ENCODE assay signal across 10 cellular contexts in the genomic region with DNA sequence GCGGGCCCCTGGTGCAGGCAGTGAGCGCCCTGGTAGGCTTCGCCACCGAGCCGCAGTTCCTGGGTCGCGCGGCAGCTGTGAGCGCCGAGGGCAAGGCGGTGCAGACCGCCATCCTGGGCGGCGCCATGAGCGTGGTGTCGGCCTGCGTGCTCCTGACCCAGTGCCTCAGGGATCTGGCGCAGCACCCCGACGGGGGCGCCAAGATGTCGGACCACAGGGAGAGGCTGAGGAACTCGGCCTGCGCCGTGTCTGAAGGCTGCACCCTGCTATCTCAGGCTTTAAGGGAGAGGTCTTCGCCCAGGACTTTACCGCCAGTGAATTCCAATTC. TPM values are rescaled to one million over a fixed set of nuclear protein-coding genes. Genes with fewer than 3 reads are reported as not detected.
A peak's percentile ranks its signal among the peaks of the same experiment; 100 is the strongest.
DNase-seq lines count a peak whose midpoint lies in the region; ATAC-seq and TF ChIP-seq lines count a peak whose summit lies in the region.
"Had no signal": no experiment of that assay in that cellular context is flagged by ENCODE, and none has a peak within 500 bp of the region (broad histone marks: within the 10 kb centered on the region; RNA-seq: fewer than 3 reads in every experiment).

No MANE protein-coding gene starts in this region.

- intact Hi-C loops in activated naive CD4-positive, alpha-beta T cell treated with anti-CD3 and anti-CD28 coated beads for 36 hours (cut with micrococcal nuclease): loop anchor here (5.0 kb wide), 2 partner anchors 1031 to 1044 kb away; a partner anchor contains a TSS
- intact Hi-C loops in ascending aorta (cut with DNase I): loop anchor here (10.0 kb wide), 1 partner anchor 848 kb away; a partner anchor contains a TSS

- ATAC-seq in activated naive CD4-positive, alpha-beta T cell treated with anti-CD3 and anti-CD28 coated beads, Interleukin-2, amount 50 U/mL, for 72 hours: no peak
- ATAC-seq in thoracic aorta (ENCODE audit: insufficient number of reproducible peaks, low FRiP score, low read depth) (no peak), GM21528 (IDR thresholded peaks at IDR 0.05; ENCODE audit: low FRiP score, unreplicated experiment) (no peak), HG02973 (IDR thresholded peaks at IDR 0.05; ENCODE audit: unreplicated experiment) (no peak), GM19455 (IDR thresholded peaks at IDR 0.05; ENCODE audit: unreplicated experiment) (no peak)
- ATAC-seq: esophagus mucosa had no signal

- H3K4me1 ChIP-seq in ascending aorta (peaks cover 7 to 25% of the 10 kb centered on the region in 2 donors), liver (ENCODE audit: control insufficient read depth in 4 of 4, insufficient read depth in 4 of 4, low read length in 3 of 4) (peaks cover 27 to 60% (median 40%) of the 10 kb centered on the region in 4 donors), thoracic aorta (ENCODE audit: control insufficient read depth in 1 of 2, low read depth in 2 of 2) (peaks cover 12 to 42% of the 10 kb centered on the region in 2 donors)

- TF ChIP-seq CTCF in ascending aorta (IDR thresholded peaks at IDR 0.05) (no peak), liver (IDR thresholded peaks at IDR 0.05; ENCODE audit: low read depth, low read length, missing input control) (no peak), thoracic aorta (IDR thresholded peaks at IDR 0.05) (no peak)

- WGBS in liver: 84% methylated on average over 27 of the region's 27 CpGs

- CTCF ChIA-PET in activated naive CD4-positive, alpha-beta T cell treated with anti-CD3 and anti-CD28 coated beads for 36 hours (lab: Charles Lee): no interaction called here

- H3K9ac ChIP-seq in liver (ENCODE audit: low read depth in 1 of 2, low read length in 2 of 2): no peak overlapping the region

- H3K9me3 Mint-ChIP-seq in activated naive CD4-positive, alpha-beta T cell treated with anti-CD3 and anti-CD28 coated beads for 36 hours: no peaks in the 10 kb centered on the region
- no peaks in the 10 kb centered on the region for H3K9me3 Mint-ChIP-seq in activated naive CD4-positive, alpha-beta T cell treated with anti-CD3 and anti-CD28 coated beads, Interleukin-2, amount 50 U/mL, for 72 hours

- H3K4me3 ChIP-seq in ascending aorta (peak overlapping the region; percentile 91 to 92), liver (ENCODE audit: low read depth in 1 of 3, low read length in 3 of 3) (peak overlapping the region in 2 of 3 donors; percentile 5 to 76), thoracic aorta (peak overlapping the region; percentile 89)

- peak overlapping the region in 1 of 2 donors; percentile 99 for H3K27ac ChIP-seq in ascending aorta
- no peak overlapping the region for H3K27ac ChIP-seq in liver (ENCODE audit: low read depth in 1 of 2, low read length in 2 of 2)
- no peak overlapping the region for H3K27ac ChIP-seq in thoracic aorta

- H3K36me3 ChIP-seq in ascending aorta (peaks cover 11 to 19% of the 10 kb centered on the region in 2 donors), liver (ENCODE audit: control insufficient read depth in 4 of 4, insufficient read depth in 3 of 4, low read depth in 1 of 4, low read length in 3 of 4) (no peaks in the 10 kb centered on the region), thoracic aorta (no peaks in the 10 kb centered on the region)

- no peaks in the 10 kb centered on the region for H3K27me3 Mint-ChIP-seq in activated naive CD4-positive, alpha-beta T cell treated with anti-CD3 and anti-CD28 coated beads for 36 hours (ENCODE audit: low read depth)
- H3K27me3 Mint-ChIP-seq: progenitor cell of endocrine pancreas had no signal

- TF ChIP-seq RAD21 in liver (IDR thresholded peaks at IDR 0.05): no peak

- H3K36me3 Mint-ChIP-seq in activated naive CD4-positive, alpha-beta T cell treated with anti-CD3 and anti-CD28 coated beads for 36 hours (ENCODE audit: low read depth): peaks cover 12% of the 10 kb centered on the region
- peaks cover 4 to 6% of the 10 kb centered on the region in 2 donors for H3K36me3 Mint-ChIP-seq in activated naive CD4-positive, alpha-beta T cell treated with anti-CD3 and anti-CD28 coated beads, Interleukin-2, amount 50 U/mL, for 72 hours

- no peaks in the 10 kb centered on the region for H3K27me3 ChIP-seq in ascending aorta
- no peaks in the 10 kb centered on the region for H3K27me3 ChIP-seq in liver (ENCODE audit: control insufficient read depth in 4 of 4, insufficient read depth in 4 of 4, low read length in 3 of 4)
- no peaks in the 10 kb centered on the region for H3K27me3 ChIP-seq in thoracic aorta (replicated peaks; ENCODE audit: insufficient read depth)

- H3K4me1 Mint-ChIP-seq in activated naive CD4-positive, alpha-beta T cell treated with anti-CD3 and anti-CD28 coated beads for 36 hours (ENCODE audit: low read depth): peaks cover 58% of the 10 kb centered on the region

- no peak overlapping the region for H3K27ac Mint-ChIP-seq in activated naive CD4-positive, alpha-beta T cell treated with anti-CD3 and anti-CD28 coated beads for 36 hours
- no peak overlapping the region for H3K27ac Mint-ChIP-seq in activated naive CD4-positive, alpha-beta T cell treated with anti-CD3 and anti-CD28 coated beads, Interleukin-2, amount 50 U/mL, for 72 hours
- H3K27ac Mint-ChIP-seq: progenitor cell of endocrine pancreas had no signal

- peak overlapping the region; percentile 21 for H3K4me3 Mint-ChIP-seq in activated naive CD4-positive, alpha-beta T cell treated with anti-CD3 and anti-CD28 coated beads for 36 hours

- no peak for DNase-seq in activated naive CD4-positive, alpha-beta T cell treated with anti-CD3 and anti-CD28 coated beads for 36 hours
- DNase-seq in activated naive CD4-positive, alpha-beta T cell treated with anti-CD3 and anti-CD28 coated beads, Interleukin-2, amount 50 U/mL, for 72 hours (ENCODE audit: low spot score in 2 of 2): no peak
- DNase-seq in ascending aorta (ENCODE audit: low spot score in 2 of 2): no peak
- DNase-seq in thoracic aorta (ENCODE audit: low spot score): no peak

- H3K9me3 ChIP-seq in ascending aorta (no peaks in the 10 kb centered on the region), liver (ENCODE audit: control insufficient read depth in 4 of 4, low read length in 3 of 4) (no peaks in the 10 kb centered on the region), thoracic aorta (no peaks in the 10 kb centered on the region)

TF ChIP-seq in liver, 16 proteins besides CTCF, POLR2A, EP300 and RAD21 (continues in another document):
- TF ChIP-seq, protein P1, sequence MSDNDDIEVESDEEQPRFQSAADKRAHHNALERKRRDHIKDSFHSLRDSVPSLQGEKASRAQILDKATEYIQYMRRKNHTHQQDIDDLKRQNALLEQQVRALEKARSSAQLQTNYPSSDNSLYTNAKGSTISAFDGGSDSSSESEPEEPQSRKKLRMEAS (IDR thresholded peaks at IDR 0.05): no peak
- TF ChIP-seq SP1 (IDR thresholded peaks at IDR 0.05) (no peak), GABPA (IDR thresholded peaks at IDR 0.05 in 1 of 2, conservative IDR thresholded peaks at IDR 0.05 in 1 of 2) (no peak), FOXA2 (IDR thresholded peaks at IDR 0.05) (no peak), EGR1 (IDR thresholded peaks at IDR 0.05; ENCODE audit: low read depth in 2 of 2) (no peak), HNF4A (conservative IDR thresholded peaks at IDR 0.05) (no peak), FOXA1 (IDR thresholded peaks at IDR 0.05) (no peak), JUND (IDR thresholded peaks at IDR 0.05) (no peak), RXRA (IDR thresholded peaks at IDR 0.05) (no peak), TAF1 (conservative IDR thresholded peaks at IDR 0.05) (no peak), HNF4G (IDR thresholded peaks at IDR 0.05) (no peak), YY1 (IDR thresholded peaks at IDR 0.05) (no peak)
- TF ChIP-seq, protein P2, sequence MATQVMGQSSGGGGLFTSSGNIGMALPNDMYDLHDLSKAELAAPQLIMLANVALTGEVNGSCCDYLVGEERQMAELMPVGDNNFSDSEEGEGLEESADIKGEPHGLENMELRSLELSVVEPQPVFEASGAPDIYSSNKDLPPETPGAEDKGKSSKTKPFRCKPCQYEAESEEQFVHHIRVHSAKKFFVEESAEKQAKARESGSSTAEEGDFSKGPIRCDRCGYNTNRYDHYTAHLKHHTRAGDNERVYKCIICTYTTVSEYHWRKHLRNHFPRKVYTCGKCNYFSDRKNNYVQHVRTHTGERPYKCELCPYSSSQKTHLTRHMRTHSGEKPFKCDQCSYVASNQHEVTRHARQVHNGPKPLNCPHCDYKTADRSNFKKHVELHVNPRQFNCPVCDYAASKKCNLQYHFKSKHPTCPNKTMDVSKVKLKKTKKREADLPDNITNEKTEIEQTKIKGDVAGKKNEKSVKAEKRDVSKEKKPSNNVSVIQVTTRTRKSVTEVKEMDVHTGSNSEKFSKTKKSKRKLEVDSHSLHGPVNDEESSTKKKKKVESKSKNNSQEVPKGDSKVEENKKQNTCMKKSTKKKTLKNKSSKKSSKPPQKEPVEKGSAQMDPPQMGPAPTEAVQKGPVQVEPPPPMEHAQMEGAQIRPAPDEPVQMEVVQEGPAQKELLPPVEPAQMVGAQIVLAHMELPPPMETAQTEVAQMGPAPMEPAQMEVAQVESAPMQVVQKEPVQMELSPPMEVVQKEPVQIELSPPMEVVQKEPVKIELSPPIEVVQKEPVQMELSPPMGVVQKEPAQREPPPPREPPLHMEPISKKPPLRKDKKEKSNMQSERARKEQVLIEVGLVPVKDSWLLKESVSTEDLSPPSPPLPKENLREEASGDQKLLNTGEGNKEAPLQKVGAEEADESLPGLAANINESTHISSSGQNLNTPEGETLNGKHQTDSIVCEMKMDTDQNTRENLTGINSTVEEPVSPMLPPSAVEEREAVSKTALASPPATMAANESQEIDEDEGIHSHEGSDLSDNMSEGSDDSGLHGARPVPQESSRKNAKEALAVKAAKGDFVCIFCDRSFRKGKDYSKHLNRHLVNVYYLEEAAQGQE (IDR thresholded peaks at IDR 0.05): no peak
- TF ChIP-seq, protein P3, sequence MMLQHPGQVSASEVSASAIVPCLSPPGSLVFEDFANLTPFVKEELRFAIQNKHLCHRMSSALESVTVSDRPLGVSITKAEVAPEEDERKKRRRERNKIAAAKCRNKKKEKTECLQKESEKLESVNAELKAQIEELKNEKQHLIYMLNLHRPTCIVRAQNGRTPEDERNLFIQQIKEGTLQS (IDR thresholded peaks at IDR 0.05): no peak

RNA-seq across cellular contexts. Expression of a gene that starts 2.3 kb away (rescaled TPM):
- 10 to 100 TPM; 15.9 to 16.6 TPM for total RNA-seq in activated naive CD4-positive, alpha-beta T cell treated with anti-CD3 and anti-CD28 coated beads for 36 hours
- total RNA-seq in activated naive CD4-positive, alpha-beta T cell treated with anti-CD3 and anti-CD28 coated beads, Interleukin-2, amount 50 U/mL, for 72 hours: 10 to 100 TPM in 1 of 2 donors, 1 to 10 TPM in 1; 9.4 to 15.7 TPM
- total RNA-seq in ascending aorta (59.3 TPM), liver (1 to 10 TPM; 3.5 to 5.8 TPM), thoracic aorta (10 to 100 TPM; 34.0 to 51.1 TPM)
- 1 to 10 TPM; 1.1 to 3.0 TPM for polyA plus RNA-seq in liver

RNA-seq across cellular contexts. Expression of a gene that starts 13.4 kb away (rescaled TPM):
- 10 to 100 TPM; 12.5 to 15.1 TPM for total RNA-seq in activated naive CD4-positive, alpha-beta T cell treated with anti-CD3 and anti-CD28 coated beads for 36 hours
- 10 to 100 TPM; 15.8 to 21.8 TPM for total RNA-seq in activated naive CD4-positive, alpha-beta T cell treated with anti-CD3 and anti-CD28 coated beads, Interleukin-2, amount 50 U/mL, for 72 hours
- total RNA-seq in ascending aorta: 6.4 TPM
- 10 to 100 TPM; 15.3 to 16.4 TPM for total RNA-seq in liver
- 10 to 100 TPM; 17.7 to 24.0 TPM for polyA plus RNA-seq in liver
- 10 to 100 TPM; 36.8 to 39.0 TPM for total RNA-seq in thoracic aorta

Comparison
In these comparisons a context has a peak if more than half of its experiments do, and no peak if none do; other contexts are left out.
1. H3K4me3 ChIP-seq: peak in every context shown above with its lines; median percentile 92 in ascending aorta; 89 in thoracic aorta; 40 in liver.